ENCODE assay signal across 7 cellular contexts in genomic region chr5:168435340-168435739, GRCh38. TPM values are rescaled to one million over a fixed set of nuclear protein-coding genes. Genes with fewer than 3 reads are reported as not detected.
A peak's percentile ranks its signal among the peaks of the same experiment; 100 is the strongest.
DNase-seq lines count a peak whose midpoint lies in the region; FAIRE-seq and TF ChIP-seq lines count a peak whose summit lies in the region.
"Not testable (repeated sequence)": the region's sequence is repeated elsewhere in the genome, so short reads cannot be mapped to it uniquely, and the experiment has no call there.

No MANE protein-coding gene starts in this region.

- CTCF ChIA-PET in Calu3 (lab: Charles Lee) (interaction anchor here (0.5 kb wide), 1 partner anchor 115 kb away, joined by 6 read pairs; no protein-coding TSS in a partner anchor), MCF 10A (lab: Yijun Ruan, JAX) (interaction anchor here (1.5 to 1.7 kb wide), 2 partner anchors 156 to 166 kb away, joined by 3 to 14 read pairs; no protein-coding TSS in a partner anchor)

- H3K9ac ChIP-seq in astrocyte (ENCODE audit: low read length); neural progenitor cell: not testable (repeated sequence)

- H3K36me3 ChIP-seq in astrocyte (ENCODE audit: insufficient read depth, low read length); neural progenitor cell; osteoblast (ENCODE audit: insufficient read depth, low read length): not testable (repeated sequence)

- not testable (repeated sequence) for H3K27me3 Mint-ChIP-seq in Calu3 (ENCODE audit: unreplicated experiment); HFFc6 (ENCODE audit: insufficient read depth); astrocyte (ENCODE audit: low read depth, unreplicated experiment); MCF 10A (ENCODE audit: insufficient read depth, unreplicated experiment); type B pancreatic cell
- peaks cover 14% of the 10 kb centered on the region for H3K27me3 Mint-ChIP-seq in neural progenitor cell (ENCODE audit: insufficient read depth, low read depth)

- DNase-seq in Calu3; HFFc6; astrocyte (ENCODE audit: low read depth); MCF 10A (ENCODE audit: unreplicated experiment); neural progenitor cell (ENCODE audit: low spot score); osteoblast (ENCODE audit: insufficient read length, low spot score, missing footprints); type B pancreatic cell (ENCODE audit: extremely low spot score, unreplicated experiment): not testable (repeated sequence)

- not testable (repeated sequence) for H3K4me2 ChIP-seq in astrocyte (ENCODE audit: low read length); neural progenitor cell
- peak overlapping the region; percentile 30 for H3K4me2 ChIP-seq in osteoblast (ENCODE audit: insufficient read depth, low read length)

- H3K27ac ChIP-seq in astrocyte (ENCODE audit: low read depth, low read length); neural progenitor cell; osteoblast (ENCODE audit: low read depth, low read length): not testable (repeated sequence)

- H3K36me3 Mint-ChIP-seq in Calu3 (ENCODE audit: insufficient read depth, unreplicated experiment) (peaks cover 77% of the 10 kb centered on the region), HFFc6 (ENCODE audit: low read depth) (peaks cover 10% of the 10 kb centered on the region), astrocyte (ENCODE audit: low read depth, unreplicated experiment) (peaks cover 38% of the 10 kb centered on the region), MCF 10A (ENCODE audit: insufficient read depth, unreplicated experiment) (peaks cover 50% of the 10 kb centered on the region), type B pancreatic cell (peaks cover 28% of the 10 kb centered on the region)
- H3K36me3 Mint-ChIP-seq in neural progenitor cell: not testable (repeated sequence)

- H3K4me1 Mint-ChIP-seq in Calu3 (ENCODE audit: low read depth, unreplicated experiment): peaks cover 18% of the 10 kb centered on the region
- peaks cover 18% of the 10 kb centered on the region for H3K4me1 Mint-ChIP-seq in HFFc6 (ENCODE audit: low read depth)
- peaks cover 16% of the 10 kb centered on the region for H3K4me1 Mint-ChIP-seq in astrocyte (ENCODE audit: low read depth, unreplicated experiment)
- H3K4me1 Mint-ChIP-seq in MCF 10A (ENCODE audit: insufficient read depth, unreplicated experiment); type B pancreatic cell (ENCODE audit: unreplicated experiment): not testable (repeated sequence)
- peaks cover 28% of the 10 kb centered on the region for H3K4me1 Mint-ChIP-seq in neural progenitor cell

- H3K4me3 ChIP-seq in astrocyte (ENCODE audit: insufficient read depth, low read depth, low read length); neural progenitor cell; osteoblast (ENCODE audit: insufficient read depth, low read length): not testable (repeated sequence)

- H3K27ac Mint-ChIP-seq in Calu3 (ENCODE audit: unreplicated experiment) (peak overlapping the region; percentile 37), HFFc6 (peak overlapping the region; percentile 58; the same call in 1 of the 2 replicates), astrocyte (ENCODE audit: unreplicated experiment) (peak overlapping the region; percentile 85), MCF 10A (ENCODE audit: low read depth, unreplicated experiment) (peak overlapping the region; percentile 17), neural progenitor cell (peak overlapping the region; percentile 88), type B pancreatic cell (peak overlapping the region; percentile 61)

- H3K9me3 Mint-ChIP-seq in Calu3 (ENCODE audit: low read depth, unreplicated experiment); HFFc6; astrocyte (ENCODE audit: unreplicated experiment); MCF 10A (ENCODE audit: unreplicated experiment); neural progenitor cell; type B pancreatic cell: not testable (repeated sequence)

- H3K79me2 ChIP-seq in astrocyte (ENCODE audit: insufficient read depth, low read length); neural progenitor cell (ENCODE audit: low read depth); osteoblast (ENCODE audit: insufficient read depth, low read length): not testable (repeated sequence)

- not testable (repeated sequence) for H2AFZ ChIP-seq in astrocyte (ENCODE audit: low read depth, low read length); neural progenitor cell (replicated peaks); osteoblast (ENCODE audit: low read length)

- not testable (repeated sequence) for FAIRE-seq in astrocyte (lab: Jason Lieb, UNC)

- not testable (repeated sequence) for H4K20me1 ChIP-seq in astrocyte (ENCODE audit: insufficient read depth, low read length); neural progenitor cell (ENCODE audit: low read depth); osteoblast (ENCODE audit: insufficient read depth, low read length)

- not testable (repeated sequence) for TF ChIP-seq CTCF in Calu3 (IDR thresholded peaks at IDR 0.05; ENCODE audit: unreplicated experiment); HFFc6 (IDR thresholded peaks at IDR 0.05); astrocyte (IDR thresholded peaks at IDR 0.05; ENCODE audit: insufficient read depth, low read depth, low read length); MCF 10A (IDR thresholded peaks at IDR 0.05; ENCODE audit: unreplicated experiment); neural progenitor cell (IDR thresholded peaks at IDR 0.05); osteoblast (IDR thresholded peaks at IDR 0.05; ENCODE audit: extremely low read depth, low read depth, low read length); type B pancreatic cell (conservative IDR thresholded peaks at IDR 0.05)

- not testable (repeated sequence) for H3F3A ChIP-seq in neural progenitor cell (ENCODE audit: low read depth)

- BruUV-seq in Calu3 (replicated peaks; lab: Mats Ljungman, UMichigan); MCF 10A (replicated peaks; lab: Mats Ljungman, UMichigan): not testable (repeated sequence)

- not testable (repeated sequence) for H3K9me3 ChIP-seq in astrocyte (ENCODE audit: insufficient read depth, low read depth, low read length); neural progenitor cell (ENCODE audit: low read depth); osteoblast (ENCODE audit: low read depth, low read length)

- H3K4me1 ChIP-seq in astrocyte (ENCODE audit: insufficient read depth, low read length): peaks cover 13% of the 10 kb centered on the region
- not testable (repeated sequence) for H3K4me1 ChIP-seq in neural progenitor cell
- peaks cover 11% of the 10 kb centered on the region for H3K4me1 ChIP-seq in osteoblast (ENCODE audit: insufficient read depth, low read length)

- not testable (repeated sequence) for H3K27me3 ChIP-seq in astrocyte (ENCODE audit: insufficient read depth, low read length); neural progenitor cell; osteoblast (ENCODE audit: insufficient read depth, low read length)

- not testable (repeated sequence) for H3K4me3 Mint-ChIP-seq in Calu3 (ENCODE audit: low read depth, unreplicated experiment); HFFc6; astrocyte (ENCODE audit: unreplicated experiment); MCF 10A (ENCODE audit: unreplicated experiment); neural progenitor cell; type B pancreatic cell

- intact Hi-C loops in Calu3 (cut with micrococcal nuclease; ENCODE audit: unreplicated experiment); MCF 10A (cut with micrococcal nuclease): not testable (repeated sequence)

- POLR2A ChIA-PET in MCF 10A (lab: Yijun Ruan, JAX): not testable (repeated sequence)

RNA-seq across cellular contexts. Expression of gene RARS1, which starts 50.9 kb away (rescaled TPM):
- total RNA-seq in Calu3 (2022) (130 and 137 TPM in 2 replicates), astrocyte (139 and 143 TPM in 2 replicates), MCF 10A (2022) (120 and 127 TPM in 2 replicates), neural progenitor cell (ENCODE audit: low replicate concordance) (116 and 191 TPM in 2 replicates), osteoblast (174 and 243 TPM in 2 replicates), type B pancreatic cell (ENCODE audit: low replicate concordance) (102 and 110 TPM in 2 replicates)
- 100 to 1,000 TPM; 151 to 184 (median 168) TPM for total RNA-seq in HFFc6 (2021; fragmentation: NEBNext Ultra II Directional; extraction: Animal tissue kit (Norgen Biotek cat#: 25700))

Comparison
In these comparisons a context has a peak if more than half of its experiments do, and no peak if none do; other contexts are left out.
1. H3K27ac Mint-ChIP-seq: peak in every context shown above with its lines; median percentile 88 in neural progenitor cell; 85 in astrocyte; 61 in type B pancreatic cell; 58 in HFFc6; 37 in Calu3; 17 in MCF 10A.